In genomic region chr1:40059292-40059959, GRCh38 we compare ENCODE assay signal across 8 cellular contexts. TPM values are rescaled to one million over a fixed set of nuclear protein-coding genes. Genes with fewer than 3 reads are reported as not detected.
A peak's percentile ranks its signal among the peaks of the same experiment; 100 is the strongest.
DNase-seq lines count a peak whose midpoint lies in the region; ATAC-seq, FAIRE-seq and TF ChIP-seq lines count a peak whose summit lies in the region.

No MANE protein-coding gene starts in this region.

- no peak for TF ChIP-seq RAD21 in HepG2 (CRISPR knock-in tag; IDR thresholded peaks at IDR 0.05)

- no peak overlapping the region for H3K4me3 ChIP-seq in HepG2 (replicated peaks in 1 of 3; ENCODE audit: insufficient read depth in 1 of 3, low read depth in 2 of 3, low read length in 3 of 3)

- no peak overlapping the region for H2AFZ ChIP-seq in HepG2 (ENCODE audit: low read length)

- peak; percentile 71 for ATAC-seq in activated CD8-positive, alpha-beta memory T cell treated with anti-CD3 and anti-CD28 coated beads, Interleukin-2, amount 10 ng/mL, durations not matched to agents 7 days and 5 days
- peak; percentile 62 for ATAC-seq in HepG2

- peaks cover 30% of the 10 kb centered on the region for H4K20me1 ChIP-seq in HepG2 (ENCODE audit: insufficient read depth, low read length)

- no peaks in the 10 kb centered on the region for H3K27me3 Mint-ChIP-seq in activated CD8-positive, alpha-beta memory T cell treated with anti-CD3 and anti-CD28 coated beads, Interleukin-2, amount 10 ng/mL, durations not matched to agents 7 days and 5 days
- H3K27me3 Mint-ChIP-seq in MCF 10A (ENCODE audit: insufficient read depth, unreplicated experiment) (no peaks in the 10 kb centered on the region), osteocyte (ENCODE audit: unreplicated experiment) (no peaks in the 10 kb centered on the region), nephron progenitor cell (ENCODE audit: low read depth, poor library complexity) (no peaks in the 10 kb centered on the region)

- TF ChIP-seq CTCF in MCF 10A (IDR thresholded peaks at IDR 0.05; ENCODE audit: unreplicated experiment): no peak
- TF ChIP-seq CTCF in HepG2 (CRISPR knock-in tag; IDR thresholded peaks at IDR 0.05): no peak
- no peak for TF ChIP-seq CTCF in osteocyte (IDR thresholded peaks at IDR 0.05)
- no peak for TF ChIP-seq CTCF in nephron progenitor cell (IDR thresholded peaks at IDR 0.05)

- H3K36me3 Mint-ChIP-seq in activated CD8-positive, alpha-beta memory T cell treated with anti-CD3 and anti-CD28 coated beads, Interleukin-2, amount 10 ng/mL, durations not matched to agents 7 days and 5 days: peaks cover 74% of the 10 kb centered on the region
- peaks cover 72% of the 10 kb centered on the region for H3K36me3 Mint-ChIP-seq in MCF 10A (ENCODE audit: insufficient read depth, unreplicated experiment)
- peaks cover 42% of the 10 kb centered on the region for H3K36me3 Mint-ChIP-seq in osteocyte (ENCODE audit: unreplicated experiment)
- H3K36me3 Mint-ChIP-seq in nephron progenitor cell (ENCODE audit: low read depth): peaks cover 37% of the 10 kb centered on the region

- H3K36me3 ChIP-seq in HepG2 (replicated peaks in 1 of 2; ENCODE audit: control insufficient read depth in 1 of 2, insufficient read depth in 2 of 2, low read length in 2 of 2): peaks cover 14 to 42% of the 10 kb centered on the region in 2 experiments

- no peaks in the 10 kb centered on the region for H3K9me3 ChIP-seq in HepG2 (ENCODE audit: low read length)

- H3K27ac ChIP-seq in HepG2 (ENCODE audit: extremely low read length, insufficient read depth, low read length): peak overlapping the region; percentile 60

- intact Hi-C loops in MCF 10A (cut with micrococcal nuclease): no loop called here
- intact Hi-C loops in HepG2 (cut with micrococcal nuclease; ENCODE audit: unreplicated experiment): no loop called here

- in situ Hi-C loops in HepG2 (cut with HindIII; ENCODE audit: extremely low pct_ligation_motif_present, low pct_unique_long_range_greater_than_20kb): no loop called here

- H3K4me1 ChIP-seq in HepG2 (ENCODE audit: insufficient read depth, low read length): peaks cover 58% of the 10 kb centered on the region

- no peak for TF ChIP-seq EP300 in HepG2 (IDR thresholded peaks at IDR 0.05; ENCODE audit: low read depth in 2 of 2, low read length in 2 of 2)
- TF ChIP-seq EP300 in HepG2 (CRISPR knock-in tag; IDR thresholded peaks at IDR 0.05; ENCODE audit: borderline replicate concordance): no peak

- no peak overlapping the region for H3K4me2 ChIP-seq in HepG2 (ENCODE audit: low read depth, low read length)

- POLR2A ChIA-PET in MCF 10A (lab: Yijun Ruan, JAX): interaction anchor here (0.8 to 2.2 kb wide), 4 partner anchors 13 to 106 kb away, joined by 3 to 8 read pairs (median 3); partner anchors contain the start of gene CAP1
- POLR2A ChIA-PET in HepG2 (lab: Yijun Ruan, JAX): no interaction called here

- peaks cover 87% of the 10 kb centered on the region for H3K4me1 Mint-ChIP-seq in activated CD8-positive, alpha-beta memory T cell treated with anti-CD3 and anti-CD28 coated beads, Interleukin-2, amount 10 ng/mL, durations not matched to agents 7 days and 5 days
- H3K4me1 Mint-ChIP-seq in MCF 10A (ENCODE audit: insufficient read depth, unreplicated experiment) (peaks cover 30% of the 10 kb centered on the region), osteocyte (ENCODE audit: unreplicated experiment) (peaks cover 15% of the 10 kb centered on the region), nephron progenitor cell (no peaks in the 10 kb centered on the region)

- no peak for FAIRE-seq in HepG2 (lab: Jason Lieb, UNC)

- 72% methylated on average over 4 of the region's 4 CpGs for WGBS in HepG2 (ENCODE audit: low lambda C conversion rate)

- no peak overlapping the region for H3K9ac ChIP-seq in HepG2 (ENCODE audit: insufficient read depth, low read depth, low read length)

- no peaks in the 10 kb centered on the region for H3K27me3 ChIP-seq in HepG2 (ENCODE audit: control insufficient read depth in 1 of 2, insufficient read depth in 2 of 2, low read length in 2 of 2)

- H3K79me2 ChIP-seq in HepG2 (ENCODE audit: insufficient read depth, low read length): peaks cover 36% of the 10 kb centered on the region

- H3K4me3 Mint-ChIP-seq in activated CD8-positive, alpha-beta memory T cell treated with anti-CD3 and anti-CD28 coated beads, Interleukin-2, amount 10 ng/mL, durations not matched to agents 7 days and 5 days: peak overlapping the region; percentile 62
- H3K4me3 Mint-ChIP-seq in MCF 10A (ENCODE audit: unreplicated experiment): no peak overlapping the region
- no peak overlapping the region for H3K4me3 Mint-ChIP-seq in osteocyte (ENCODE audit: unreplicated experiment)
- no peak overlapping the region for H3K4me3 Mint-ChIP-seq in nephron progenitor cell

- DNase-seq in activated CD8-positive, alpha-beta memory T cell treated with anti-CD3 and anti-CD28 coated beads, Interleukin-2, amount 10 ng/mL, durations not matched to agents 7 days and 5 days: peak; percentile 51
- DNase-seq in activated CD8-positive, alpha-beta memory T cell treated with anti-CD3 and anti-CD28 coated beads for 24 hours: no peak
- peak; percentile 90 for DNase-seq in NCI-H2029 (lab: John Stamatoyannopoulos, UW)
- DNase-seq in MCF 10A (ENCODE audit: unreplicated experiment): peak; percentile 50
- peak; percentile 43 for DNase-seq in HepG2 (ENCODE audit: low spot score)
- no peak for DNase-seq in osteocyte (ENCODE audit: extremely low spot score, unreplicated experiment)
- DNase-seq in GM19240 (ENCODE audit: insufficient read length, low spot score): no peak
- DNase-seq in nephron progenitor cell: no peak

- CTCF ChIA-PET in activated CD8-positive, alpha-beta memory T cell treated with anti-CD3 and anti-CD28 coated beads, Interleukin-2, amount 10 ng/mL, durations not matched to agents 7 days and 5 days (lab: Charles Lee): interaction anchor here (0.8 to 2.6 kb wide), 10 partner anchors 9 to 157 kb away, joined by 3 to 19 read pairs (median 5); no protein-coding TSS in a partner anchor
- CTCF ChIA-PET in MCF 10A (lab: Yijun Ruan, JAX) (interaction anchor here (1.0 to 3.1 kb wide), 4 partner anchors 15 to 27 kb away, joined by 3 to 9 read pairs (median 4); no protein-coding TSS in a partner anchor), HepG2 (lab: Yijun Ruan, JAX; ENCODE audit: low intra/inter-chr PET ratio, low total read pairs) (no interaction called here)

- no peak for TF ChIP-seq POLR2A in HepG2 (IDR thresholded peaks at IDR 0.05; ENCODE audit: insufficient read depth in 1 of 2, low read depth in 2 of 2, low read length in 2 of 2)

- H3K27ac Mint-ChIP-seq in activated CD8-positive, alpha-beta memory T cell treated with anti-CD3 and anti-CD28 coated beads, Interleukin-2, amount 10 ng/mL, durations not matched to agents 7 days and 5 days: peak overlapping the region; percentile 86
- H3K27ac Mint-ChIP-seq in MCF 10A (ENCODE audit: low read depth, unreplicated experiment) (peak overlapping the region; percentile 27), osteocyte (ENCODE audit: unreplicated experiment) (no peak overlapping the region), nephron progenitor cell (no peak overlapping the region)

- BruUV-seq in MCF 10A (replicated peaks; lab: Mats Ljungman, UMichigan): TSS peak; percentile 9
- BruUV-seq in HepG2 (replicated peaks; lab: Mats Ljungman, UMichigan): no TSS peak

- H3K9me3 Mint-ChIP-seq in activated CD8-positive, alpha-beta memory T cell treated with anti-CD3 and anti-CD28 coated beads, Interleukin-2, amount 10 ng/mL, durations not matched to agents 7 days and 5 days (ENCODE audit: low read depth): no peaks in the 10 kb centered on the region
- H3K9me3 Mint-ChIP-seq in MCF 10A (ENCODE audit: unreplicated experiment) (no peaks in the 10 kb centered on the region), osteocyte (ENCODE audit: unreplicated experiment) (no peaks in the 10 kb centered on the region), nephron progenitor cell (no peaks in the 10 kb centered on the region)

RNA-seq across cellular contexts. Expression of gene CAP1, which starts 18.9 kb away (rescaled TPM):
- total RNA-seq in activated CD8-positive, alpha-beta memory T cell treated with anti-CD3 and anti-CD28 coated beads, Interleukin-2, amount 10 ng/mL, durations not matched to agents 7 days and 5 days: 100 to 1,000 TPM; 647 to 727 TPM
- total RNA-seq in MCF 10A (2022): 297 and 339 TPM in 2 replicates
- 174 and 228 TPM in 2 replicates for total RNA-seq in HepG2 (2016; rRNA removed; fragmentation: Illumina TruSeq; extraction: Trizol)
- total RNA-seq in HepG2 (2016; cell fraction: cytosol; rRNA removed; fragmentation: Illumina TruSeq; extraction: Trizol; ENCODE audit: low read depth): 20.2 and 22.6 TPM in 2 replicates
- total RNA-seq in HepG2 (2016; cell fraction: insoluble cytoplasmic fraction; rRNA removed; fragmentation: Illumina TruSeq; extraction: Trizol): 168 and 225 TPM in 2 replicates
- total RNA-seq in HepG2 (2016; cell fraction: membrane; rRNA removed; fragmentation: Illumina TruSeq; extraction: Trizol): 60.4 and 63.8 TPM in 2 replicates
- 78.4 and 78.5 TPM in 2 replicates for total RNA-seq in HepG2 (2016; cell fraction: nucleus; rRNA removed; fragmentation: Illumina TruSeq; extraction: Trizol)
- polyA plus RNA-seq in HepG2 (2011; rRNA removed): 166 and 195 TPM in 2 replicates
- 133 and 166 TPM in 2 replicates for polyA plus RNA-seq in HepG2 (2011; cell fraction: cytosol; rRNA removed)
- 60.0 and 61.0 TPM in 2 replicates for polyA plus RNA-seq in HepG2 (2011; cell fraction: nucleus; rRNA removed)
- polyA plus RNA-seq in HepG2 (2012): 141 and 150 TPM in 2 replicates
- 19.7 and 20.6 TPM in 2 replicates for polyA plus RNA-seq in HepG2 (2016; cell fraction: cytosol; fragmentation: Illumina TruSeq; extraction: Trizol; ENCODE audit: low read depth)
- 216 and 228 TPM in 2 replicates for polyA plus RNA-seq in HepG2 (2016; cell fraction: insoluble cytoplasmic fraction; fragmentation: Illumina TruSeq; extraction: Trizol; ENCODE audit: low read depth)
- 43.3 and 46.3 TPM in 2 replicates for polyA plus RNA-seq in HepG2 (2016; cell fraction: membrane; fragmentation: Illumina TruSeq; extraction: Trizol; ENCODE audit: low read depth)
- polyA plus RNA-seq in HepG2 (2016; cell fraction: nucleus; fragmentation: Illumina TruSeq; extraction: Trizol; ENCODE audit: insufficient read depth, low read depth): 84.0 and 90.0 TPM in 2 replicates
- 144 and 148 TPM in 2 replicates for polyA minus RNA-seq in HepG2 (2011; rRNA and poly(A)+ RNA removed; ENCODE audit: low replicate concordance)
- 105 and 109 TPM in 2 replicates for polyA minus RNA-seq in HepG2 (2011; cell fraction: cytosol; rRNA and poly(A)+ RNA removed)
- polyA minus RNA-seq in HepG2 (2011; cell fraction: nucleus; rRNA and poly(A)+ RNA removed): 77.9 and 90.9 TPM in 2 replicates
- total RNA-seq in osteocyte: 367 and 376 TPM in 2 replicates

RNA-seq across cellular contexts. Expression of gene PPT1, which starts 37.6 kb away (rescaled TPM):
- total RNA-seq in activated CD8-positive, alpha-beta memory T cell treated with anti-CD3 and anti-CD28 coated beads, Interleukin-2, amount 10 ng/mL, durations not matched to agents 7 days and 5 days: 10 to 100 TPM; 74.1 to 96.6 TPM
- total RNA-seq in MCF 10A (2022) (55.4 and 56.4 TPM in 2 replicates), HepG2 (2016; rRNA removed; fragmentation: Illumina TruSeq; extraction: Trizol) (79.5 and 129 TPM in 2 replicates), osteocyte (62.6 and 72.1 TPM in 2 replicates)
- 9.2 and 11.5 TPM in 2 replicates for total RNA-seq in HepG2 (2016; cell fraction: cytosol; rRNA removed; fragmentation: Illumina TruSeq; extraction: Trizol; ENCODE audit: low read depth)
- total RNA-seq in HepG2 (2016; cell fraction: insoluble cytoplasmic fraction; rRNA removed; fragmentation: Illumina TruSeq; extraction: Trizol): 76.9 and 130 TPM in 2 replicates
- 47.3 and 53.7 TPM in 2 replicates for total RNA-seq in HepG2 (2016; cell fraction: membrane; rRNA removed; fragmentation: Illumina TruSeq; extraction: Trizol)
- 127 and 140 TPM in 2 replicates for total RNA-seq in HepG2 (2016; cell fraction: nucleus; rRNA removed; fragmentation: Illumina TruSeq; extraction: Trizol)
- polyA plus RNA-seq in HepG2 (2011; rRNA removed): 113 and 129 TPM in 2 replicates
- polyA plus RNA-seq in HepG2 (2011; cell fraction: cytosol; rRNA removed): 81.0 and 93.7 TPM in 2 replicates
- polyA plus RNA-seq in HepG2 (2011; cell fraction: nucleus; rRNA removed): 24.9 and 26.4 TPM in 2 replicates
- polyA plus RNA-seq in HepG2 (2012): 106 and 123 TPM in 2 replicates
- polyA plus RNA-seq in HepG2 (2016; cell fraction: cytosol; fragmentation: Illumina TruSeq; extraction: Trizol; ENCODE audit: low read depth): 17.3 and 18.8 TPM in 2 replicates
- 101 TPM in 2 replicates for polyA plus RNA-seq in HepG2 (2016; cell fraction: insoluble cytoplasmic fraction; fragmentation: Illumina TruSeq; extraction: Trizol; ENCODE audit: low read depth)
- 41.9 and 44.4 TPM in 2 replicates for polyA plus RNA-seq in HepG2 (2016; cell fraction: membrane; fragmentation: Illumina TruSeq; extraction: Trizol; ENCODE audit: low read depth)
- 202 and 210 TPM in 2 replicates for polyA plus RNA-seq in HepG2 (2016; cell fraction: nucleus; fragmentation: Illumina TruSeq; extraction: Trizol; ENCODE audit: insufficient read depth, low read depth)
- polyA minus RNA-seq in HepG2 (2011; rRNA and poly(A)+ RNA removed; ENCODE audit: low replicate concordance): 107 and 205 TPM in 2 replicates
- 54.3 and 56.6 TPM in 2 replicates for polyA minus RNA-seq in HepG2 (2011; cell fraction: cytosol; rRNA and poly(A)+ RNA removed)
- polyA minus RNA-seq in HepG2 (2011; cell fraction: nucleus; rRNA and poly(A)+ RNA removed): 25.0 and 25.7 TPM in 2 replicates

Comparison
In these comparisons a context has a peak if more than half of its experiments do, and no peak if none do; other contexts are left out.
1. DNase-seq: peak in activated CD8-positive, alpha-beta memory T cell treated with anti-CD3 and anti-CD28 coated beads, Interleukin-2, amount 10 ng/mL, durations not matched to agents 7 days and 5 days (single experiment), NCI-H2029 (single experiment), MCF 10A (single experiment) and HepG2 (single experiment); none in activated CD8-positive, alpha-beta memory T cell treated with anti-CD3 and anti-CD28 coated beads for 24 hours (single experiment), osteocyte (single experiment), GM19240 (single experiment) and nephron progenitor cell (single experiment).
2. H3K27ac Mint-ChIP-seq: peak in activated CD8-positive, alpha-beta memory T cell treated with anti-CD3 and anti-CD28 coated beads, Interleukin-2, amount 10 ng/mL, durations not matched to agents 7 days and 5 days (single experiment) and MCF 10A (single experiment); none in osteocyte (single experiment) and nephron progenitor cell (single experiment).